Comparison of ENCODE assay signal across 26 cellular contexts in genomic region chr17:54907385-54907784, GRCh38.
"Had no signal": no experiment of that assay in that cellular context is flagged by ENCODE, and none has a peak within 500 bp of the region (broad histone marks: within the 10 kb centered on the region; RNA-seq: fewer than 3 reads in every experiment).

No MANE protein-coding gene starts in this region.

- H3K27ac Mint-ChIP-seq: activated CD8-positive, alpha-beta memory T cell treated with anti-CD3 and anti-CD28 coated beads, Interleukin-2, amount 10 ng/mL, durations not matched to agents 7 days and 5 days; activated naive CD4-positive, alpha-beta T cell treated with anti-CD3 and anti-CD28 coated beads for 36 hours; activated naive CD8-positive, alpha-beta T cell treated with anti-CD3 and anti-CD28 coated beads for 36 hours; activated T-helper 17 cell treated with anti-CD3 and anti-CD28 coated beads, Interleukin-2, amount 50 U/mL, for 72 hours; T-helper 1 cell treated with Interleukin-12 subunit alpha and Interleukin-12 subunit beta and Interleukin-4 antibody, amounts not matched to agents 30 μg/mL and 1 μg/mL, for 36 hours had no signal

- H3K4me3 ChIP-seq: cardiac muscle cell, MG63 had no signal

- H3K9me3 ChIP-seq: MG63 had no signal

- H3K27ac ChIP-seq: brain microvascular endothelial cell, cardiac muscle cell had no signal

- ATAC-seq: activated CD8-positive, alpha-beta memory T cell treated with anti-CD3 and anti-CD28 coated beads, Interleukin-2, amount 10 ng/mL, durations not matched to agents 7 days and 5 days; activated T-cell treated with anti-CD3 and anti-CD28 coated beads, Interleukin-2, amount 50 U/mL, for 4 hours; activated T-helper 17 cell treated with anti-CD3 and anti-CD28 coated beads, Interleukin-2, amount 50 U/mL, for 72 hours; WTC11 had no signal

- H3K4me3 Mint-ChIP-seq: activated CD8-positive, alpha-beta memory T cell treated with anti-CD3 and anti-CD28 coated beads, Interleukin-2, amount 10 ng/mL, durations not matched to agents 7 days and 5 days; activated naive CD4-positive, alpha-beta T cell treated with anti-CD3 and anti-CD28 coated beads for 36 hours; activated naive CD8-positive, alpha-beta T cell treated with anti-CD3 and anti-CD28 coated beads for 36 hours; activated T-cell treated with anti-CD3 and anti-CD28 coated beads, Interleukin-2, amount 50 U/mL, for 4 hours; activated T-helper 17 cell treated with anti-CD3 and anti-CD28 coated beads, Interleukin-2, amount 50 U/mL, for 72 hours; T-helper 1 cell treated with Interleukin-12 subunit alpha and Interleukin-12 subunit beta and Interleukin-4 antibody, amounts not matched to agents 30 μg/mL and 1 μg/mL, for 36 hours; WTC11 had no signal

- FAIRE-seq: RCC 7860 had no signal

- H3K9me3 Mint-ChIP-seq: activated naive CD4-positive, alpha-beta T cell treated with anti-CD3 and anti-CD28 coated beads for 36 hours; activated naive CD8-positive, alpha-beta T cell treated with anti-CD3 and anti-CD28 coated beads for 36 hours; activated T-cell treated with anti-CD3 and anti-CD28 coated beads, Interleukin-2, amount 50 U/mL, for 4 hours; activated T-helper 17 cell treated with anti-CD3 and anti-CD28 coated beads, Interleukin-2, amount 50 U/mL, for 72 hours; T-helper 1 cell treated with Interleukin-12 subunit alpha and Interleukin-12 subunit beta and Interleukin-4 antibody, amounts not matched to agents 30 μg/mL and 1 μg/mL, for 36 hours; WTC11 had no signal

- H3K4me1 Mint-ChIP-seq: activated CD8-positive, alpha-beta memory T cell treated with anti-CD3 and anti-CD28 coated beads, Interleukin-2, amount 10 ng/mL, durations not matched to agents 7 days and 5 days; activated naive CD8-positive, alpha-beta T cell treated with anti-CD3 and anti-CD28 coated beads for 36 hours; activated T-helper 17 cell treated with anti-CD3 and anti-CD28 coated beads, Interleukin-2, amount 50 U/mL, for 72 hours had no signal

- H3K36me3 Mint-ChIP-seq: activated CD8-positive, alpha-beta memory T cell treated with anti-CD3 and anti-CD28 coated beads, Interleukin-2, amount 10 ng/mL, durations not matched to agents 7 days and 5 days; activated naive CD8-positive, alpha-beta T cell treated with anti-CD3 and anti-CD28 coated beads for 36 hours had no signal

- H3K36me3 ChIP-seq: brain microvascular endothelial cell had no signal

- DNase-seq: activated CD4-positive, alpha-beta T cell treated with anti-CD3 and anti-CD28 coated beads for 48 hours; activated CD4-positive, alpha-beta T cell treated with anti-CD3 and anti-CD28 coated beads, Interleukin-2, amount 50 U/mL, for 4 hours; activated CD4-positive, CD25-positive, alpha-beta regulatory T cell treated with anti-CD3 and anti-CD28 coated beads, Interleukin-2, amount 50 U/mL, for 72 hours; activated CD8-positive, alpha-beta memory T cell treated with anti-CD3 and anti-CD28 coated beads, Interleukin-2, amount 10 ng/mL, durations not matched to agents 7 days and 5 days; activated gamma-delta T cell; activated naive CD4-positive, alpha-beta T cell treated with anti-CD3 and anti-CD28 coated beads for 36 hours; activated naive CD8-positive, alpha-beta T cell treated with anti-CD3 and anti-CD28 coated beads for 36 hours; activated T-cell treated with anti-CD3 and anti-CD28 coated beads, Interleukin-2, amount 50 U/mL, for 4 hours; brain microvascular endothelial cell; MG63; MV-4-11; NCI-H1092 treated with DMSO at 0.1 percent for 48 hours; NCI-H1417 treated with DMSO at 0.1 percent for 48 hours; NCI-H1694; NCI-H2029; NCI-H2107; NCI-H2171 treated with DMSO at 0.1 percent for 48 hours; NCI-H345; NCI-H510A treated with DMSO at 0.1 percent for 48 hours; NCI-H69; SHP77 had no signal

- H3K27me3 Mint-ChIP-seq: activated T-helper 17 cell treated with anti-CD3 and anti-CD28 coated beads, Interleukin-2, amount 50 U/mL, for 72 hours had no signal

- H3K27me3 ChIP-seq: brain microvascular endothelial cell, cardiac muscle cell, MG63 had no signal
